ENCODE assay signal across 17 cellular contexts in the genomic region with DNA sequence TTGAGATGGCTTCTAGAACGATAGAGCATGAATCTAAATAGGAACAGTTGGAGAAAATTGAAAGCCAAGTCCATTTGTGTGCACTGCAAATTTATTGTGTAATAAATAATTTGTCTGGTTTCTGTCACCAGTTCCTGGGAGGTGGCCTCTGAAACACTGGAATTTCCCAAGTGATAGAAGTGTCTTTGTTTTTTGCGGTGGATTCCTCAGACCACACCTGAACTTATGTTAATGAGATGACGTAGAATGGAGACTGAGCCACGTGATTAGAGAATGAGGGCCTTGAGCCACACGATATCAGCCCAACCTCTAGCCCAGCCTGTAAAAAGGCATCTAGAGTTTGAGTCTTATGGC.
"Had no signal": no experiment of that assay in that cellular context is flagged by ENCODE, and none has a peak within 500 bp of the region (broad histone marks: within the 10 kb centered on the region; RNA-seq: fewer than 3 reads in every experiment).

No MANE protein-coding gene starts in this region.

- H3K9me3 ChIP-seq: adrenal gland, sigmoid colon, suprapubic skin, upper lobe of right lung had no signal

- H3K27ac ChIP-seq: adrenal gland, suprapubic skin, upper lobe of right lung had no signal

- H3K4me1 ChIP-seq: adrenal gland, sigmoid colon, suprapubic skin, upper lobe of right lung had no signal

- H3K36me3 ChIP-seq: adrenal gland, sigmoid colon, suprapubic skin, upper lobe of right lung had no signal

- H3K27me3 ChIP-seq: adrenal gland, sigmoid colon, upper lobe of right lung had no signal

- H3K4me3 ChIP-seq: adrenal gland, sigmoid colon, suprapubic skin, upper lobe of right lung had no signal

- DNase-seq: activated CD4-positive, alpha-beta T cell treated with anti-CD3 and anti-CD28 coated beads for 48 hours; activated CD8-positive, alpha-beta memory T cell treated with anti-CD3 and anti-CD28 coated beads for 24 hours; activated naive CD4-positive, alpha-beta T cell treated with anti-CD3 and anti-CD28 coated beads, Interleukin-2, amount 10 ng/mL, durations not matched to agents 7 days and 5 days; adrenal gland; central memory CD4-positive, alpha-beta T cell; cortex of kidney; effector memory CD4-positive, alpha-beta T cell; immature natural killer cell; occipital lobe; sigmoid colon; stimulated activated CD4-positive, alpha-beta T cell treated with anti-CD3 and anti-CD28 coated beads, Interleukin-2, amount 100 ng/mL, for 48 hours; stimulated activated naive CD4-positive, alpha-beta T cell treated with Interleukin-2 at 50 U/mL for 16 hours; upper lobe of right lung had no signal

- ATAC-seq: activated T-helper 17 cell treated with anti-CD3 and anti-CD28 coated beads, Interleukin-2, amount 50 U/mL, for 72 hours; natural killer cell treated with Interleukin-12 subunit alpha and Interleukin-12 subunit beta and Interleukin-15 and Interleukin-18, amount 100 ng/mL, for 72 hours; upper lobe of right lung; WTC11 had no signal
